16 cellular contexts compared by ENCODE assay signal in genomic region chr6:102759415-102759814, GRCh38.
"Had no signal": no experiment of that assay in that cellular context is flagged by ENCODE, and none has a peak within 500 bp of the region (broad histone marks: within the 10 kb centered on the region; RNA-seq: fewer than 3 reads in every experiment).

No MANE protein-coding gene starts in this region.

- ATAC-seq: effector memory CD8-positive, alpha-beta T cell; left colon; left ventricle myocardium superior had no signal

- DNase-seq: effector memory CD8-positive, alpha-beta T cell; esophagus squamous epithelium; foreskin fibroblast; immature natural killer cell; left colon; left ventricle myocardium superior; mesenchymal stem cell; midbrain; naive B cell; nephron progenitor cell; sigmoid colon; stimulated activated CD4-positive, alpha-beta T cell treated with anti-CD3 and anti-CD28 coated beads, Interleukin-12 subunit alpha, Interleukin-12 subunit beta, amount 100 ng/mL, for 4 hours; stimulated activated naive CD4-positive, alpha-beta T cell; stomach; substantia nigra; transverse colon had no signal
